Comparison of ENCODE assay signal across 17 cellular contexts in the genomic region with DNA sequence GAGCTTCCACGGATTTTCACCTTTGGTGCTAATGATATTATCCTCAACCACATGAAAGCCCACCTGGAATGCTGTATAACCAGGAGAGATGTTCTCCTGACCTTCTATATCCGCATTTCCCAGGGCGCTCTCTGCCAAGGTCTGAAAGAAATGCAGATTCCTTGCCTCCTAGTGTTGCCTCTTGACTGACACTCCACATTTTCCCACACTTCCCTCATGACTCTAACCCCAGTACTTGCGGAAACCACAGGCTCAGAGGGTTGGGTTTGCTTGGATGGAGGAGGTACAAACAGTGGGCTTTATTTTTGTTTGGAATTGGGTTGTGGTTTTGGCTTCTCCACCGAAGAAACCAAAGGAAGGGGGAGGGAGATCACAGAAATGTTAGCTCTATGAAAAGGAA.
DNase-seq lines count a peak whose midpoint lies in the region; ATAC-seq, FAIRE-seq and TF ChIP-seq lines count a peak whose summit lies in the region.
"Had no signal": no experiment of that assay in that cellular context is flagged by ENCODE, and none has a peak within 500 bp of the region (broad histone marks: within the 10 kb centered on the region; RNA-seq: fewer than 3 reads in every experiment).

No MANE protein-coding gene starts in this region.

- peak overlapping the region; percentile 94 for H3K27ac ChIP-seq in upper lobe of right lung
- H3K27ac ChIP-seq: prostate gland had no signal

- in situ Hi-C loops in astrocyte of the spinal cord (cut with HindIII; ENCODE audit: low sequenced_read_pairs), result no loop called here

- no peaks in the 10 kb centered on the region for H3K36me3 ChIP-seq in upper lobe of right lung
- H3K36me3 ChIP-seq: prostate gland had no signal

- no peaks in the 10 kb centered on the region for H3K9me3 ChIP-seq in upper lobe of right lung
- H3K9me3 ChIP-seq: prostate gland had no signal

- peaks cover 10% of the 10 kb centered on the region for H3K4me1 ChIP-seq in upper lobe of right lung
- H3K4me1 ChIP-seq: prostate gland had no signal

- intact Hi-C loops in upper lobe of right lung (cut with DNase I), result no loop called here

- DNase-seq in HTR-8/SVneo (ENCODE audit: insufficient read length, low spot score) (peak; percentile 6), astrocyte of the spinal cord (ENCODE audit: low read depth, low spot score) (peak; percentile 92), islet precursor cell (peak; percentile 75), upper lobe of right lung (no peak)
- DNase-seq in stimulated activated CD8-positive, alpha-beta memory T cell treated with anti-CD3 and anti-CD28 coated beads, Interleukin-4, amount 100 ng/mL, for 48 hours, result no peak
- no peak for DNase-seq in stimulated activated naive CD4-positive, alpha-beta T cell treated with Interleukin-2 at 50 U/mL for 16 hours (lab: John Stamatoyannopoulos, UW)
- DNase-seq: activated CD8-positive, alpha-beta T cell treated with anti-CD3 and anti-CD28 coated beads for 36 hours; activated naive CD4-positive, alpha-beta T cell treated with anti-CD3 and anti-CD28 coated beads for 36 hours; left ventricle myocardium superior; NCI-H2029 treated with DMSO at 0.1 percent for 48 hours; NK-92 treated with Interleukin-12 subunit alpha and Interleukin-12 subunit beta, amount 100 ng/mL, for 24 hours; substantia nigra had no signal

- no peaks in the 10 kb centered on the region for H3K27me3 ChIP-seq in upper lobe of right lung

- no peak for FAIRE-seq in HTR-8/SVneo (lab: Jason Lieb, UNC)
- FAIRE-seq: D721Med, K562 had no signal

- H3K4me3 ChIP-seq in astrocyte of the spinal cord (ENCODE audit: low read depth, low read length) (no peak overlapping the region), upper lobe of right lung (peak overlapping the region; percentile 42)
- H3K4me3 ChIP-seq: coronary artery, K562, prostate gland had no signal

- TF ChIP-seq CTCF in astrocyte of the spinal cord (IDR thresholded peaks at IDR 0.05; ENCODE audit: low read depth, low read length) (no peak), upper lobe of right lung (IDR thresholded peaks at IDR 0.05) (no peak)

- ATAC-seq in upper lobe of right lung (peak; percentile 77), HG02623 (IDR thresholded peaks at IDR 0.05; ENCODE audit: unreplicated experiment) (no peak)
- ATAC-seq: activated CD8-positive, alpha-beta T cell treated with anti-CD3 and anti-CD28 coated beads for 36 hours; K562; left ventricle myocardium superior had no signal

Comparison
In these comparisons a context has a peak if more than half of its experiments do, and no peak if none do; other contexts are left out.
1. DNase-seq: peak in HTR-8/SVneo (single experiment), astrocyte of the spinal cord (single experiment) and islet precursor cell (single experiment); none in upper lobe of right lung (single experiment), stimulated activated CD8-positive, alpha-beta memory T cell treated with anti-CD3 and anti-CD28 coated beads, Interleukin-4, amount 100 ng/mL, for 48 hours (single experiment) and stimulated activated naive CD4-positive, alpha-beta T cell treated with Interleukin-2 at 50 U/mL for 16 hours (single experiment).